15 cellular contexts compared by ENCODE assay signal in genomic region chr3:189278211-189278610, GRCh38.
DNase-seq lines count a peak whose midpoint lies in the region; TF ChIP-seq lines count a peak whose summit lies in the region.
"Had no signal": no experiment of that assay in that cellular context is flagged by ENCODE, and none has a peak within 500 bp of the region (broad histone marks: within the 10 kb centered on the region; RNA-seq: fewer than 3 reads in every experiment).

No MANE protein-coding gene starts in this region.

- 96 to 100% methylated on average over 3 of the region's 3 CpGs for WGBS in GM23248 (ENCODE audit: low coverage in 1 of 2, low lambda C conversion rate in 2 of 2, missing lambda C conversion rate in 2 of 2), 2 experiments

- H3K9me3 Mint-ChIP-seq in activated CD4-positive, alpha-beta memory T cell treated with anti-CD3 and anti-CD28 coated beads for 36 hours = no peaks in the 10 kb centered on the region
- peaks cover 3% of the 10 kb centered on the region for H3K9me3 Mint-ChIP-seq in activated CD4-positive, alpha-beta memory T cell treated with anti-CD3 and anti-CD28 coated beads, Interleukin-2, amount 10 ng/mL, durations not matched to agents 7 days and 5 days

- no peak overlapping the region for H3K27ac ChIP-seq in GM23248
- H3K27ac ChIP-seq in RWPE1 = peak overlapping the region; percentile 79
- H3K27ac ChIP-seq in brain microvascular endothelial cell = no peak overlapping the region
- H3K27ac ChIP-seq: C4-2B, PC-9 had no signal

- H3K9me3 ChIP-seq in GM23248 (ENCODE audit: low read depth) = no peaks in the 10 kb centered on the region
- H3K9me3 ChIP-seq: A549 had no signal

- intact Hi-C loops in activated CD4-positive, alpha-beta memory T cell treated with anti-CD3 and anti-CD28 coated beads for 36 hours (cut with micrococcal nuclease) = loop anchor here (1.0 to 5.0 kb wide), 2 partner anchors 10 to 114 kb away; no protein-coding TSS in a partner anchor

- peak overlapping the region; percentile 36 for H3K27ac Mint-ChIP-seq in activated CD4-positive, alpha-beta memory T cell treated with anti-CD3 and anti-CD28 coated beads for 36 hours
- H3K27ac Mint-ChIP-seq in activated CD4-positive, alpha-beta memory T cell treated with anti-CD3 and anti-CD28 coated beads, Interleukin-2, amount 10 ng/mL, durations not matched to agents 7 days and 5 days = no peak overlapping the region

- H3K4me2 ChIP-seq in GM23248 (ENCODE audit: unreplicated experiment) = no peak overlapping the region
- H3K4me2 ChIP-seq: A549, PC-9 had no signal

- DNase-seq in activated CD4-positive, alpha-beta memory T cell treated with anti-CD3 and anti-CD28 coated beads for 36 hours = no peak
- DNase-seq in activated CD4-positive, alpha-beta memory T cell treated with anti-CD3 and anti-CD28 coated beads, Interleukin-2, amount 10 ng/mL, durations not matched to agents 7 days and 5 days = no peak
- no peak for DNase-seq in GM23248
- DNase-seq in RWPE1 (ENCODE audit: low spot score) = no peak
- peak; percentile 70 for DNase-seq in cerebellum (ENCODE audit: low spot score)
- no peak for DNase-seq in NCI-H1105 treated with DMSO at 0.1 percent for 48 hours (lab: John Stamatoyannopoulos, UW)
- DNase-seq in brain microvascular endothelial cell = no peak
- DNase-seq in GOT3 (lab: John Stamatoyannopoulos, UW) = no peak
- DNase-seq: NCI-H146; NCI-H226; NCI-H526; NK-92 treated with Interleukin-12 subunit alpha and Interleukin-12 subunit beta, amount 100 ng/mL, for 24 hours; PC-9 had no signal

- H4K20me1 ChIP-seq in GM23248 (ENCODE audit: insufficient read depth) = no peaks in the 10 kb centered on the region

- no peaks in the 10 kb centered on the region for H3K36me3 ChIP-seq in GM23248 (ENCODE audit: low read depth)
- H3K36me3 ChIP-seq in brain microvascular endothelial cell (replicated peaks) = no peaks in the 10 kb centered on the region

- H2AFZ ChIP-seq in GM23248 = 0 out of 2 replicates have a peak overlapping the region, but pooled peaks have one; percentile 11
- H2AFZ ChIP-seq: PC-9 had no signal

- H3K27me3 ChIP-seq in GM23248 (replicated peaks; ENCODE audit: insufficient read depth) (no peaks in the 10 kb centered on the region), brain microvascular endothelial cell (replicated peaks) (no peaks in the 10 kb centered on the region)

- in situ Hi-C loops in GM23248 (cut with MboI) (loop anchor here (5.0 kb wide), 1 partner anchor 664 kb away; no protein-coding TSS in a partner anchor), brain microvascular endothelial cell (cut with HindIII; ENCODE audit: low pct_ligation_motif_present, low sequenced_read_pairs) (no loop called here)

- no peaks in the 10 kb centered on the region for H3K36me3 Mint-ChIP-seq in activated CD4-positive, alpha-beta memory T cell treated with anti-CD3 and anti-CD28 coated beads for 36 hours
- peaks cover 4% of the 10 kb centered on the region for H3K36me3 Mint-ChIP-seq in activated CD4-positive, alpha-beta memory T cell treated with anti-CD3 and anti-CD28 coated beads, Interleukin-2, amount 10 ng/mL, durations not matched to agents 7 days and 5 days (ENCODE audit: low read depth)

- no peaks in the 10 kb centered on the region for H3K27me3 Mint-ChIP-seq in activated CD4-positive, alpha-beta memory T cell treated with anti-CD3 and anti-CD28 coated beads for 36 hours
- H3K27me3 Mint-ChIP-seq in activated CD4-positive, alpha-beta memory T cell treated with anti-CD3 and anti-CD28 coated beads, Interleukin-2, amount 10 ng/mL, durations not matched to agents 7 days and 5 days = no peaks in the 10 kb centered on the region

- H3K9ac ChIP-seq in GM23248 = no peak overlapping the region

- H3K4me3 ChIP-seq in GM23248 (no peak overlapping the region), brain microvascular endothelial cell (ENCODE audit: low read depth, low read length) (no peak overlapping the region)
- H3K4me3 ChIP-seq: A549, PC-9 had no signal

- POLR2A ChIA-PET in activated CD4-positive, alpha-beta memory T cell treated with anti-CD3 and anti-CD28 coated beads for 36 hours (lab: Charles Lee) = interaction anchor here (1.4 kb wide), 1 partner anchor 11 kb away, joined by 4 read pairs; no protein-coding TSS in a partner anchor
- POLR2A ChIA-PET in activated CD4-positive, alpha-beta memory T cell treated with anti-CD3 and anti-CD28 coated beads, Interleukin-2, amount 10 ng/mL, durations not matched to agents 7 days and 5 days (lab: Charles Lee) = no interaction called here
- POLR2A ChIA-PET in RWPE1 (lab: Yijun Ruan, JAX; ENCODE audit: low non-redundant PET) = no interaction called here

- CTCF ChIA-PET in activated CD4-positive, alpha-beta memory T cell treated with anti-CD3 and anti-CD28 coated beads for 36 hours (lab: Charles Lee) = no interaction called here
- CTCF ChIA-PET in activated CD4-positive, alpha-beta memory T cell treated with anti-CD3 and anti-CD28 coated beads, Interleukin-2, amount 10 ng/mL, durations not matched to agents 7 days and 5 days (lab: Charles Lee) = interaction anchor here (1.2 to 1.4 kb wide), 2 partner anchors 10 to 683 kb away, joined by 4 read pairs; no protein-coding TSS in a partner anchor
- CTCF ChIA-PET in RWPE1 (lab: Yijun Ruan, JAX) = no interaction called here

- H3K79me2 ChIP-seq in GM23248 (ENCODE audit: insufficient read depth) = no peaks in the 10 kb centered on the region

- TF ChIP-seq CTCF in RWPE1 (conservative IDR thresholded peaks at IDR 0.05; ENCODE audit: low read depth) = no peak
- no peak for TF ChIP-seq CTCF in brain microvascular endothelial cell (IDR thresholded peaks at IDR 0.05; ENCODE audit: low read depth, low read length, missing control alignments)

- H3K4me1 Mint-ChIP-seq in activated CD4-positive, alpha-beta memory T cell treated with anti-CD3 and anti-CD28 coated beads for 36 hours (ENCODE audit: low read depth) = peaks cover 24% of the 10 kb centered on the region
- H3K4me1 Mint-ChIP-seq in activated CD4-positive, alpha-beta memory T cell treated with anti-CD3 and anti-CD28 coated beads, Interleukin-2, amount 10 ng/mL, durations not matched to agents 7 days and 5 days = peaks cover 27% of the 10 kb centered on the region

- H3F3A ChIP-seq in GM23248 (ENCODE audit: insufficient read depth) = peaks cover 24% of the 10 kb centered on the region

- peaks cover 35% of the 10 kb centered on the region for H3K4me1 ChIP-seq in GM23248 (ENCODE audit: insufficient read depth)

- no peaks in the 10 kb centered on the region for H3K9me2 ChIP-seq in GM23248 (ENCODE audit: insufficient read depth)

- H3K4me3 Mint-ChIP-seq in activated CD4-positive, alpha-beta memory T cell treated with anti-CD3 and anti-CD28 coated beads for 36 hours = no peak overlapping the region
- no peak overlapping the region for H3K4me3 Mint-ChIP-seq in activated CD4-positive, alpha-beta memory T cell treated with anti-CD3 and anti-CD28 coated beads, Interleukin-2, amount 10 ng/mL, durations not matched to agents 7 days and 5 days
